ENCODE assay signal across 23 cellular contexts in genomic region chr11:47645500-47645899, GRCh38. TPM values are rescaled to one million over a fixed set of nuclear protein-coding genes. Genes with fewer than 3 reads are reported as not detected.
"Had no signal": no experiment of that assay in that cellular context is flagged by ENCODE, and none has a peak within 500 bp of the region (broad histone marks: within the 10 kb centered on the region; RNA-seq: fewer than 3 reads in every experiment).

No MANE protein-coding gene starts in this region.

- H3K4me3 Mint-ChIP-seq: naive thymus-derived CD8-positive, alpha-beta T cell; nephron progenitor cell; stimulated activated naive CD8-positive, alpha-beta T cell treated with anti-CD3 and anti-CD28 coated beads, Interleukin-15, amount 100 ng/mL, for 72 hours had no signal

- DNase-seq: cortex of kidney; foreskin fibroblast; gastrocnemius medialis; left ventricle myocardium superior; lower lobe of right lung; naive thymus-derived CD8-positive, alpha-beta T cell; nephron progenitor cell; pancreas; stimulated activated CD4-positive, alpha-beta T cell treated with anti-CD3 and anti-CD28 coated beads, Interleukin-12 subunit alpha, Interleukin-12 subunit beta, amount 100 ng/mL, for 4 hours; stimulated activated CD4-positive, alpha-beta T cell treated with anti-CD3 and anti-CD28 coated beads, Interleukin-1b, Interleukin-23, amount 100 ng/mL, for 48 hours; stimulated activated CD4-positive, alpha-beta T cell treated with anti-CD3 and anti-CD28 coated beads, Interleukin-4, amount 100 ng/mL, for 1 hour; stimulated activated CD8-positive, alpha-beta memory T cell treated with anti-CD3 and anti-CD28 coated beads, Interleukin-4, amount 100 ng/mL, for 48 hours; stimulated activated naive CD4-positive, alpha-beta T cell; stimulated activated naive CD8-positive, alpha-beta T cell treated with anti-CD3 and anti-CD28 coated beads, Interleukin-15, amount 100 ng/mL, for 72 hours; transverse colon had no signal

- H3K9me3 ChIP-seq: gastrocnemius medialis, lower lobe of right lung, neutrophil, pancreas, suprapubic skin, transverse colon, vagina had no signal

- H3K27me3 Mint-ChIP-seq: naive thymus-derived CD8-positive, alpha-beta T cell; stimulated activated naive CD8-positive, alpha-beta T cell treated with anti-CD3 and anti-CD28 coated beads, Interleukin-15, amount 100 ng/mL, for 72 hours had no signal

- FAIRE-seq: keratinocyte, pancreas had no signal

- ATAC-seq: gastrocnemius medialis; left ventricle myocardium superior; lower lobe of right lung; naive thymus-derived CD8-positive, alpha-beta T cell; pancreas; sciatic nerve; stimulated activated naive CD8-positive, alpha-beta T cell treated with anti-CD3 and anti-CD28 coated beads, Interleukin-15, amount 100 ng/mL, for 72 hours had no signal

- H3K4me3 ChIP-seq: gastrocnemius medialis, lower lobe of right lung, pancreas, smooth muscle cell, suprapubic skin, transverse colon, vagina had no signal

- H3K36me3 ChIP-seq: gastrocnemius medialis, lower lobe of right lung, neutrophil, pancreas, suprapubic skin, transverse colon, vagina had no signal

- H3K36me3 Mint-ChIP-seq: naive thymus-derived CD8-positive, alpha-beta T cell had no signal

- H3K27ac Mint-ChIP-seq: nephron progenitor cell had no signal

- H3K4me2 ChIP-seq: smooth muscle cell had no signal

- H3K27ac ChIP-seq: gastrocnemius medialis, lower lobe of right lung, neutrophil, pancreas, suprapubic skin, transverse colon, vagina had no signal

- H3K9me3 Mint-ChIP-seq: naive thymus-derived CD8-positive, alpha-beta T cell; nephron progenitor cell; stimulated activated naive CD8-positive, alpha-beta T cell treated with anti-CD3 and anti-CD28 coated beads, Interleukin-15, amount 100 ng/mL, for 72 hours had no signal

- H3K27me3 ChIP-seq: gastrocnemius medialis, neutrophil, pancreas, suprapubic skin, transverse colon, vagina had no signal

RNA-seq across cellular contexts. Expression of gene C1QTNF4, which starts 51.3 kb away (rescaled TPM):
- total RNA-seq: dermis microvascular lymphatic vessel endothelial cell, left ventricle myocardium superior had no signal
- polyA plus RNA-seq: keratinocyte had no signal

RNA-seq across cellular contexts. Expression of gene FAM180B, which starts 59.0 kb away (rescaled TPM):
- total RNA-seq: dermis microvascular lymphatic vessel endothelial cell, gastrocnemius medialis, glomerular endothelial cell, left ventricle myocardium superior, smooth muscle cell, vagina had no signal
- polyA plus RNA-seq: keratinocyte; naive thymus-derived CD8-positive, alpha-beta T cell; pancreas; smooth muscle cell had no signal
